22 cellular contexts compared by ENCODE assay signal in genomic region chr11:7593476-7593875, GRCh38.
DNase-seq lines count a peak whose midpoint lies in the region; ATAC-seq and TF ChIP-seq lines count a peak whose summit lies in the region.
"Had no signal": no experiment of that assay in that cellular context is flagged by ENCODE, and none has a peak within 500 bp of the region (broad histone marks: within the 10 kb centered on the region; RNA-seq: fewer than 3 reads in every experiment).

No MANE protein-coding gene starts in this region.

- peaks cover 40% of the 10 kb centered on the region for H3K4me1 ChIP-seq in neural progenitor cell
- H3K4me1 ChIP-seq in tibial nerve = peaks cover 0 to 42% (median 22%) of the 10 kb centered on the region in 4 donors
- H3K4me1 ChIP-seq in colonic mucosa = peaks cover 7% of the 10 kb centered on the region
- H3K4me1 ChIP-seq: sigmoid colon had no signal

- H3K9me3 Mint-ChIP-seq in MCF 10A (ENCODE audit: unreplicated experiment) = no peaks in the 10 kb centered on the region
- peaks cover 2% of the 10 kb centered on the region for H3K9me3 Mint-ChIP-seq in neural progenitor cell
- H3K9me3 Mint-ChIP-seq: activated CD4-positive, alpha-beta T cell treated with anti-CD3 and anti-CD28 coated beads, Interleukin-2, amount 10 ng/mL, durations not matched to agents 7 days and 5 days; activated T-helper 17 cell treated with anti-CD3 and anti-CD28 coated beads, Interleukin-2, amount 50 U/mL, for 72 hours; CD8-positive, alpha-beta memory T cell; memory B cell; naive thymus-derived CD4-positive, alpha-beta T cell; T-cell had no signal

- H3K27me3 ChIP-seq in HL-60 (ENCODE audit: insufficient read depth, poor library complexity, severe bottlenecking) (no peaks in the 10 kb centered on the region), neural progenitor cell (no peaks in the 10 kb centered on the region), tibial nerve (no peaks in the 10 kb centered on the region), colonic mucosa (no peaks in the 10 kb centered on the region)
- H3K27me3 ChIP-seq: sigmoid colon had no signal

- peak overlapping the region; percentile 79 for H3K27ac Mint-ChIP-seq in MCF 10A (ENCODE audit: low read depth, unreplicated experiment)
- H3K27ac Mint-ChIP-seq in neural progenitor cell = peak overlapping the region; percentile 38
- H3K27ac Mint-ChIP-seq: activated CD4-positive, alpha-beta T cell treated with anti-CD3 and anti-CD28 coated beads, Interleukin-2, amount 10 ng/mL, durations not matched to agents 7 days and 5 days; activated naive CD8-positive, alpha-beta T cell; activated T-helper 17 cell treated with anti-CD3 and anti-CD28 coated beads, Interleukin-2, amount 50 U/mL, for 72 hours; naive thymus-derived CD4-positive, alpha-beta T cell; T-cell had no signal

- BruUV-seq in MCF 10A (replicated peaks; lab: Mats Ljungman, UMichigan) = no TSS peak

- no peaks in the 10 kb centered on the region for H3K9me3 ChIP-seq in neural progenitor cell (ENCODE audit: low read depth)
- no peaks in the 10 kb centered on the region for H3K9me3 ChIP-seq in tibial nerve
- no peaks in the 10 kb centered on the region for H3K9me3 ChIP-seq in colonic mucosa
- H3K9me3 ChIP-seq: sigmoid colon had no signal

- CTCF ChIA-PET in MCF 10A (lab: Yijun Ruan, JAX) = interaction anchor here (0.5 to 4.8 kb wide), 11 partner anchors 10 to 1859 kb away, joined by 3 to 24 read pairs (median 6); partner anchors contain the start of gene EIF3F

- no peak for TF ChIP-seq EP300 in tibial nerve (IDR thresholded peaks at IDR 0.05)

- H3K27me3 Mint-ChIP-seq in MCF 10A (ENCODE audit: insufficient read depth, unreplicated experiment) = no peaks in the 10 kb centered on the region
- peaks cover 6% of the 10 kb centered on the region for H3K27me3 Mint-ChIP-seq in neural progenitor cell (ENCODE audit: insufficient read depth, low read depth)
- H3K27me3 Mint-ChIP-seq: activated CD4-positive, alpha-beta T cell treated with anti-CD3 and anti-CD28 coated beads, Interleukin-2, amount 10 ng/mL, durations not matched to agents 7 days and 5 days; activated naive CD8-positive, alpha-beta T cell; activated T-helper 17 cell treated with anti-CD3 and anti-CD28 coated beads, Interleukin-2, amount 50 U/mL, for 72 hours; CD8-positive, alpha-beta memory T cell; memory B cell; naive thymus-derived CD4-positive, alpha-beta T cell; T-cell had no signal

- no peak overlapping the region for H3K9ac ChIP-seq in neural progenitor cell
- no peak overlapping the region for H3K9ac ChIP-seq in colonic mucosa (ENCODE audit: low read depth in 2 of 2, low read length in 2 of 2)

- H3F3A ChIP-seq in neural progenitor cell (ENCODE audit: low read depth) = peaks cover 39% of the 10 kb centered on the region

- no peak for TF ChIP-seq POLR2A in tibial nerve (IDR thresholded peaks at IDR 0.05)

- H3K4me3 Mint-ChIP-seq in MCF 10A (ENCODE audit: unreplicated experiment) (no peak overlapping the region), neural progenitor cell (no peak overlapping the region)
- H3K4me3 Mint-ChIP-seq: activated CD4-positive, alpha-beta T cell treated with anti-CD3 and anti-CD28 coated beads, Interleukin-2, amount 10 ng/mL, durations not matched to agents 7 days and 5 days; memory B cell; T-cell had no signal

- no peaks in the 10 kb centered on the region for H4K20me1 ChIP-seq in neural progenitor cell (ENCODE audit: low read depth)

- H3K36me3 ChIP-seq in neural progenitor cell (no peaks in the 10 kb centered on the region), tibial nerve (peaks cover 0 to 18% (median 0%) of the 10 kb centered on the region in 3 donors), colonic mucosa (no peaks in the 10 kb centered on the region)
- H3K36me3 ChIP-seq: sigmoid colon had no signal

- DNase-seq in HL-60 (ENCODE audit: low read depth in 1 of 2, low spot score in 1 of 2) (no peak), MCF 10A (ENCODE audit: unreplicated experiment) (no peak), neural progenitor cell (ENCODE audit: low spot score) (no peak), tibial nerve (ENCODE audit: low spot score in 2 of 2) (no peak), NCI-H510A (lab: John Stamatoyannopoulos, UW) (no peak), colonic mucosa (no peak)
- DNase-seq: activated CD4-positive, alpha-beta T cell treated with anti-CD3 and anti-CD28 coated beads, Interleukin-2, amount 10 ng/mL, durations not matched to agents 7 days and 5 days; CD8-positive, alpha-beta memory T cell; DMS79; Karpas-422; kidney; naive thymus-derived CD4-positive, alpha-beta T cell; NCI-H1092; NCI-H2029; SHP77; sigmoid colon; T-cell had no signal

- H3K27ac ChIP-seq in HL-60 (replicated peaks) = peak overlapping the region; percentile 51
- no peak overlapping the region for H3K27ac ChIP-seq in neural progenitor cell
- peak overlapping the region in 3 of 4 donors; percentile 28 to 64 (median 43) for H3K27ac ChIP-seq in tibial nerve
- no peak overlapping the region for H3K27ac ChIP-seq in colonic mucosa
- H3K27ac ChIP-seq: PC-9, sigmoid colon had no signal

- H2AFZ ChIP-seq in neural progenitor cell (replicated peaks) = no peak overlapping the region
- H2AFZ ChIP-seq: PC-9 had no signal

- POLR2A ChIA-PET in MCF 10A (lab: Yijun Ruan, JAX) = interaction anchor here (0.9 to 2.2 kb wide), 7 partner anchors 9 to 78 kb away, joined by 3 to 5 read pairs (median 5); no protein-coding TSS in a partner anchor

- no peaks in the 10 kb centered on the region for H3K79me2 ChIP-seq in neural progenitor cell (ENCODE audit: low read depth)

- 90 to 95% methylated on average over 3 of the region's 3 CpGs for WGBS in tibial nerve, 2 donors

- TF ChIP-seq CTCF in HL-60 (IDR thresholded peaks at IDR 0.05; ENCODE audit: insufficient read depth, low read length) (no peak), MCF 10A (IDR thresholded peaks at IDR 0.05; ENCODE audit: unreplicated experiment) (no peak), neural progenitor cell (IDR thresholded peaks at IDR 0.05) (no peak), tibial nerve (IDR thresholded peaks at IDR 0.05) (no peak), colonic mucosa (IDR thresholded peaks at IDR 0.05) (no peak)

- H3K4me1 Mint-ChIP-seq in MCF 10A (ENCODE audit: insufficient read depth, unreplicated experiment) = peaks cover 38% of the 10 kb centered on the region
- peaks cover 26% of the 10 kb centered on the region for H3K4me1 Mint-ChIP-seq in neural progenitor cell

- H3K36me3 Mint-ChIP-seq in MCF 10A (ENCODE audit: insufficient read depth, unreplicated experiment) (no peaks in the 10 kb centered on the region), neural progenitor cell (no peaks in the 10 kb centered on the region)

- no peak for ATAC-seq in GM18907 (IDR thresholded peaks at IDR 0.05; ENCODE audit: unreplicated experiment)
- ATAC-seq: T-cell had no signal

- peak overlapping the region; percentile 28 for H3K4me2 ChIP-seq in neural progenitor cell
- H3K4me2 ChIP-seq: PC-9 had no signal

- H3K4me3 ChIP-seq in HL-60 (replicated peaks; ENCODE audit: insufficient read depth, low read length) = no peak overlapping the region
- no peak overlapping the region for H3K4me3 ChIP-seq in neural progenitor cell
- H3K4me3 ChIP-seq in tibial nerve = no peak overlapping the region
- H3K4me3 ChIP-seq in colonic mucosa = no peak overlapping the region
- H3K4me3 ChIP-seq: PC-9, sigmoid colon had no signal

- intact Hi-C loops in MCF 10A (cut with micrococcal nuclease) (no loop called here), colonic mucosa (cut with DNase I) (no loop called here)

Comparison
In these comparisons a context has a peak if more than half of its experiments do, and no peak if none do; other contexts are left out.
1. H3K27ac ChIP-seq: peak in HL-60 (single experiment) and tibial nerve (3 of 4); none in neural progenitor cell (single experiment) and colonic mucosa (single experiment).